19 cellular contexts compared by ENCODE assay signal in the genomic region with DNA sequence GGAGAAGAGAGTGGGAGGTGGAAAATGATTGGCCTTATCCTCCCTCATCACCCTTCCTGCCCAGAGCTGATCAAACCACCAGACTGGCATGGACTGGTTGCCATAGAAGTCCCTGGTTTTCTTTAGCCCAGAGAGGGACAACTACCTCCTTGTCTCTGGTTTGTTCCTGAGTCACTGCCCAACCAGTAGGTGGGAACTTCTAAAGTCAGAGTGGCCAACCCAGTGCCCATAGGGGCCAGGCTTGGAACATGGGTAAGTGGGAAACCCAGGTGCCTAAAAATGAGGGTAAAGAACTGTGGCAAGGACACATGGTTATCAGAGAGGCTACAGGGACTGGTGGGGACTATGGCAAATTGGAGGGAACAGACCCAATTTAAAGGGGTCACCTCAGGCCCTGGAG.
DNase-seq lines count a peak whose midpoint lies in the region; ATAC-seq and TF ChIP-seq lines count a peak whose summit lies in the region.
"Had no signal": no experiment of that assay in that cellular context is flagged by ENCODE, and none has a peak within 500 bp of the region (broad histone marks: within the 10 kb centered on the region; RNA-seq: fewer than 3 reads in every experiment).

No MANE protein-coding gene starts in this region.

- H3K79me1 ChIP-seq in IMR-90 (ENCODE audit: low read depth in 1 of 2, low read length in 2 of 2) = no peaks in the 10 kb centered on the region

- peaks cover 10% of the 10 kb centered on the region for H3K27me3 Mint-ChIP-seq in activated T-helper 1 cell treated with anti-CD3 and anti-CD28 coated beads, Interleukin-12 subunit alpha, Interleukin-12 subunit beta, Interleukin-2, Interleukin-4 antibody, amounts not matched to agents 30 ng/mL and 10 ng/mL and 1 ng/mL, durations not matched to agents 14 hours and 24 hours and 36 hours (ENCODE audit: insufficient read depth)

- H3K4me1 Mint-ChIP-seq in activated T-helper 1 cell treated with anti-CD3 and anti-CD28 coated beads, Interleukin-12 subunit alpha, Interleukin-12 subunit beta, Interleukin-2, Interleukin-4 antibody, amounts not matched to agents 30 ng/mL and 10 ng/mL and 1 ng/mL, durations not matched to agents 14 hours and 24 hours and 36 hours (ENCODE audit: low read depth) = no peaks in the 10 kb centered on the region
- H3K4me1 Mint-ChIP-seq: B cell had no signal

- H3K36me3 ChIP-seq in IMR-90 (ENCODE audit: control insufficient read depth, insufficient read depth, low read length) (no peaks in the 10 kb centered on the region), sigmoid colon (no peaks in the 10 kb centered on the region), spleen (no peaks in the 10 kb centered on the region)
- H3K36me3 ChIP-seq: BLaER1 treated with 17β-estradiol and CSF1 and Interleukin-3, amounts not matched to agents 10 nM and 100 nM had no signal

- H3K9ac ChIP-seq in IMR-90 (ENCODE audit: low read depth, low read length) = no peak overlapping the region
- H3K9ac ChIP-seq: BLaER1 treated with 17β-estradiol and CSF1 and Interleukin-3, amounts not matched to agents 10 nM and 100 nM had no signal

- POLR2A ChIA-PET in IMR-90 (lab: Charles Lee; ENCODE audit: unreplicated experiment) = no interaction called here

- no peak overlapping the region for H2BK120ac ChIP-seq in IMR-90 (ENCODE audit: low read depth, low read length)

- no peak overlapping the region for H3K27ac Mint-ChIP-seq in activated T-helper 1 cell treated with anti-CD3 and anti-CD28 coated beads, Interleukin-12 subunit alpha, Interleukin-12 subunit beta, Interleukin-2, Interleukin-4 antibody, amounts not matched to agents 30 ng/mL and 10 ng/mL and 1 ng/mL, durations not matched to agents 14 hours and 24 hours and 36 hours
- H3K27ac Mint-ChIP-seq: B cell; CD4-positive, alpha-beta T cell; CD8-positive, alpha-beta T cell had no signal

- H3K56ac ChIP-seq in IMR-90 (ENCODE audit: extremely low read depth, insufficient read depth, low read length) = no peak overlapping the region

- H2BK5ac ChIP-seq in IMR-90 (ENCODE audit: low read depth, low read length, poor library complexity, severe bottlenecking) = no peak overlapping the region

- H2AK9ac ChIP-seq in IMR-90 (replicated peaks; ENCODE audit: low read depth, low read length, poor library complexity) = peak overlapping the region; percentile 68

- no peak overlapping the region for H2BK15ac ChIP-seq in IMR-90 (ENCODE audit: low read depth, low read length)

- no peak for ATAC-seq in IMR-90 (ENCODE audit: low read depth)
- ATAC-seq in GM18502 (IDR thresholded peaks at IDR 0.05; ENCODE audit: poor library complexity, unreplicated experiment) = no peak
- ATAC-seq: CD8-positive, alpha-beta T cell had no signal

- no peak for TF ChIP-seq EP300 in sigmoid colon (IDR thresholded peaks at IDR 0.05)

- H3K18ac ChIP-seq in IMR-90 (ENCODE audit: low read depth, low read length) = no peak overlapping the region

- no peak overlapping the region for H4K91ac ChIP-seq in IMR-90 (ENCODE audit: insufficient read depth, low read depth, low read length)

- H3K27ac ChIP-seq in IMR-90 (ENCODE audit: insufficient read depth, low read length) (no peak overlapping the region), sigmoid colon (no peak overlapping the region), spleen (no peak overlapping the region)
- H3K27ac ChIP-seq: BLaER1 treated with 17β-estradiol and CSF1 and Interleukin-3, amounts not matched to agents 10 nM and 100 nM; C4-2B had no signal

- no peak overlapping the region for H3K14ac ChIP-seq in IMR-90 (replicated peaks; ENCODE audit: low read depth, low read length)

- H4K5ac ChIP-seq in IMR-90 (ENCODE audit: low read depth, low read length) = no peak overlapping the region

- H3K23ac ChIP-seq in IMR-90 (ENCODE audit: low read depth, low read length) = no peak overlapping the region

- H3K9me3 ChIP-seq in IMR-90 (ENCODE audit: control insufficient read depth, insufficient read depth, low read length) = no peaks in the 10 kb centered on the region
- H3K9me3 ChIP-seq in sigmoid colon = no peaks in the 10 kb centered on the region
- H3K9me3 ChIP-seq in spleen = no peaks in the 10 kb centered on the region
- H3K9me3 ChIP-seq: BLaER1 treated with 17β-estradiol and CSF1 and Interleukin-3, amounts not matched to agents 10 nM and 100 nM; Caco-2 had no signal

- no peaks in the 10 kb centered on the region for H3K4me1 ChIP-seq in IMR-90 (ENCODE audit: control insufficient read depth, insufficient read depth, low read length)
- H3K4me1 ChIP-seq in sigmoid colon = no peaks in the 10 kb centered on the region
- no peaks in the 10 kb centered on the region for H3K4me1 ChIP-seq in spleen
- H3K4me1 ChIP-seq: Caco-2 had no signal

- no peaks in the 10 kb centered on the region for H3K36me3 Mint-ChIP-seq in activated T-helper 1 cell treated with anti-CD3 and anti-CD28 coated beads, Interleukin-12 subunit alpha, Interleukin-12 subunit beta, Interleukin-2, Interleukin-4 antibody, amounts not matched to agents 30 ng/mL and 10 ng/mL and 1 ng/mL, durations not matched to agents 14 hours and 24 hours and 36 hours (ENCODE audit: low read depth)
- H3K36me3 Mint-ChIP-seq: CD8-positive, alpha-beta T cell had no signal

- H3K4me3 ChIP-seq in IMR-90 (ENCODE audit: insufficient read depth, low read depth, low read length) (no peak overlapping the region), sigmoid colon (no peak overlapping the region), spleen (no peak overlapping the region)
- H3K4me3 ChIP-seq: BLaER1 treated with 17β-estradiol and CSF1 and Interleukin-3, amounts not matched to agents 10 nM and 100 nM had no signal

- H4K20me1 ChIP-seq in IMR-90 (ENCODE audit: insufficient read depth, low read length) = peaks cover 3% of the 10 kb centered on the region; the same call in 1 of the 2 replicates
- H4K20me1 ChIP-seq: BLaER1 treated with 17β-estradiol and CSF1 and Interleukin-3, amounts not matched to agents 10 nM and 100 nM had no signal

- TF ChIP-seq POLR2A in IMR-90 (IDR thresholded peaks at IDR 0.05; ENCODE audit: low read depth, low read length) (no peak), sigmoid colon (IDR thresholded peaks at IDR 0.05) (no peak), spleen (IDR thresholded peaks at IDR 0.05) (no peak)

- H2AK5ac ChIP-seq in IMR-90 (ENCODE audit: low read depth, low read length) = no peak overlapping the region

- no peak for DNase-seq in IMR-90
- peak; percentile 43 for DNase-seq in mesenteric fat pad (ENCODE audit: low spot score)
- peak; percentile 9 for DNase-seq in sigmoid colon
- DNase-seq in activated T-helper 1 cell treated with anti-CD3 and anti-CD28 coated beads, Interleukin-12 subunit alpha, Interleukin-12 subunit beta, Interleukin-2, Interleukin-4 antibody, amounts not matched to agents 30 ng/mL and 10 ng/mL and 1 ng/mL, durations not matched to agents 14 hours and 24 hours and 36 hours (ENCODE audit: low spot score) = no peak
- DNase-seq in spleen = no peak
- no peak for DNase-seq in NK-92 (lab: John Stamatoyannopoulos, UW; ENCODE audit: unreplicated experiment)
- DNase-seq: 8988T; ACHN; AML-193; Calu3; CD4-positive, alpha-beta T cell; CD8-positive, alpha-beta T cell; DMS79 treated with DMSO at 0.1 percent for 48 hours; GF-D8 had no signal

- CTCF ChIA-PET in IMR-90 (lab: Yijun Ruan, JAX) = no interaction called here

- no peaks in the 10 kb centered on the region for H3K9me3 Mint-ChIP-seq in activated T-helper 1 cell treated with anti-CD3 and anti-CD28 coated beads, Interleukin-12 subunit alpha, Interleukin-12 subunit beta, Interleukin-2, Interleukin-4 antibody, amounts not matched to agents 30 ng/mL and 10 ng/mL and 1 ng/mL, durations not matched to agents 14 hours and 24 hours and 36 hours
- H3K9me3 Mint-ChIP-seq: CD4-positive, alpha-beta T cell; CD8-positive, alpha-beta T cell had no signal

- H3K9me1 ChIP-seq in IMR-90 (ENCODE audit: insufficient read depth, low read length) = no peaks in the 10 kb centered on the region

- H2AFZ ChIP-seq in IMR-90 (replicated peaks; ENCODE audit: low read length, poor library complexity) = no peak overlapping the region

- dilution Hi-C loops in IMR-90 (cut with HindIII; ENCODE audit: low sequenced_read_pairs, unreplicated experiment) = no loop called here

- in situ Hi-C loops in IMR-90 (cut with MboI; ENCODE audit: low sequenced_read_pairs) = no loop called here

- BruUV-seq in IMR-90 (replicated peaks; lab: Mats Ljungman, UMichigan) = no TSS peak

- no peak overlapping the region for H4K8ac ChIP-seq in IMR-90 (ENCODE audit: low read depth in 2 of 2, low read length in 2 of 2)

- TF ChIP-seq RAD21 in IMR-90 (IDR thresholded peaks at IDR 0.05; ENCODE audit: low read length) = no peak

- intact Hi-C loops in IMR-90 (cut with micrococcal nuclease) (no loop called here), sigmoid colon (cut with DNase I) (no loop called here), spleen (cut with DNase I; ENCODE audit: low total_unique reads) (no loop called here)
- intact Hi-C loops in activated T-helper 1 cell treated with anti-CD3 and anti-CD28 coated beads, Interleukin-12 subunit alpha, Interleukin-12 subunit beta, Interleukin-2, Interleukin-4 antibody, amounts not matched to agents 30 ng/mL and 10 ng/mL and 1 ng/mL, durations not matched to agents 14 hours and 24 hours and 36 hours (cut with micrococcal nuclease) = no loop called here

- no peak overlapping the region for H3K4me3 Mint-ChIP-seq in activated T-helper 1 cell treated with anti-CD3 and anti-CD28 coated beads, Interleukin-12 subunit alpha, Interleukin-12 subunit beta, Interleukin-2, Interleukin-4 antibody, amounts not matched to agents 30 ng/mL and 10 ng/mL and 1 ng/mL, durations not matched to agents 14 hours and 24 hours and 36 hours
- H3K4me3 Mint-ChIP-seq: B cell; CD4-positive, alpha-beta T cell; CD8-positive, alpha-beta T cell had no signal

- H3K27me3 ChIP-seq in IMR-90 (ENCODE audit: control insufficient read depth, insufficient read depth, low read length) (peaks cover 15% of the 10 kb centered on the region), sigmoid colon (no peaks in the 10 kb centered on the region), spleen (replicated peaks in 1 of 7) (peaks cover 0 to 15% (median 0%) of the 10 kb centered on the region in 7 donors)
- H3K27me3 ChIP-seq: BLaER1 treated with 17β-estradiol and CSF1 and Interleukin-3, amounts not matched to agents 10 nM and 100 nM had no signal

- no peak overlapping the region for H3K4me2 ChIP-seq in IMR-90 (ENCODE audit: low read depth, low read length)
- H3K4me2 ChIP-seq: BLaER1 treated with 17β-estradiol and CSF1 and Interleukin-3, amounts not matched to agents 10 nM and 100 nM had no signal

- TF ChIP-seq CTCF in IMR-90 (conservative IDR thresholded peaks at IDR 0.05; ENCODE audit: low read depth, low read length) = no peak
- TF ChIP-seq CTCF in sigmoid colon (IDR thresholded peaks at IDR 0.05) = no peak
- no peak for TF ChIP-seq CTCF in spleen (IDR thresholded peaks at IDR 0.05 in 8 of 11, conservative IDR thresholded peaks at IDR 0.05 in 3 of 11)

- no peak overlapping the region for H2BK20ac ChIP-seq in IMR-90 (ENCODE audit: low read depth, low read length)

- no peak overlapping the region for H3K4ac ChIP-seq in IMR-90 (ENCODE audit: low read depth, low read length)

TF ChIP-seq in IMR-90, 13 proteins besides CTCF, POLR2A, EP300 and RAD21 (continues in another document):
- TF ChIP-seq SMC3 (IDR thresholded peaks at IDR 0.05; ENCODE audit: low read depth, low read length) = no peak
- no peak for TF ChIP-seq CEBPB (IDR thresholded peaks at IDR 0.05; ENCODE audit: low read depth, low read length)
- TF ChIP-seq CHD1 (IDR thresholded peaks at IDR 0.05; ENCODE audit: low read depth, low read length) = no peak

Comparison
In these comparisons a context has a peak if more than half of its experiments do, and no peak if none do; other contexts are left out.
1. DNase-seq: peak in mesenteric fat pad (single experiment) and sigmoid colon (single experiment); none in IMR-90 (single experiment), activated T-helper 1 cell treated with anti-CD3 and anti-CD28 coated beads, Interleukin-12 subunit alpha, Interleukin-12 subunit beta, Interleukin-2, Interleukin-4 antibody, amounts not matched to agents 30 ng/mL and 10 ng/mL and 1 ng/mL, durations not matched to agents 14 hours and 24 hours and 36 hours (single experiment), spleen (single experiment) and NK-92 (single experiment).